Comparison of ENCODE assay signal across 1 cellular context in genomic region chr17:30344283-30345088, GRCh38.
TF ChIP-seq lines count a peak whose summit lies in the region.

No MANE protein-coding gene starts in this region.

TF ChIP-seq in HepG2, 621 proteins besides CTCF, POLR2A, EP300 and RAD21 (continued from another document and continues in another):
- TF ChIP-seq, protein P1, sequence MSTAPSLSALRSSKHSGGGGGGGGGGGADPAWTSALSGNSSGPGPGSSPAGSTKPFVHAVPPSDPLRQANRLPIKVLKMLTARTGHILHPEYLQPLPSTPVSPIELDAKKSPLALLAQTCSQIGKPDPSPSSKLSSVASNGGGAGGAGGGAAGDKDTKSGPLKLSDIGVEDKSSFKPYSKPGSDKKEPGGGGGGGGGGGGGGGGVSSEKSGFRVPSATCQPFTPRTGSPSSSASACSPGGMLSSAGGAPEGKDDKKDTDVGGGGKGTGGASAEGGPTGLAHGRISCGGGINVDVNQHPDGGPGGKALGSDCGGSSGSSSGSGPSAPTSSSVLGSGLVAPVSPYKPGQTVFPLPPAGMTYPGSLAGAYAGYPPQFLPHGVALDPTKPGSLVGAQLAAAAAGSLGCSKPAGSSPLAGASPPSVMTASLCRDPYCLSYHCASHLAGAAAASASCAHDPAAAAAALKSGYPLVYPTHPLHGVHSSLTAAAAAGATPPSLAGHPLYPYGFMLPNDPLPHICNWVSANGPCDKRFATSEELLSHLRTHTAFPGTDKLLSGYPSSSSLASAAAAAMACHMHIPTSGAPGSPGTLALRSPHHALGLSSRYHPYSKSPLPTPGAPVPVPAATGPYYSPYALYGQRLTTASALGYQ (CRISPR knock-in tag; IDR thresholded peaks at IDR 0.05): peak; percentile 50; the same call in 1 of the 2 replicates
- TF ChIP-seq ZBTB1 (CRISPR knock-in tag; IDR thresholded peaks at IDR 0.05; ENCODE audit: borderline replicate concordance) (no peak), ZFP82 (CRISPR knock-in tag; IDR thresholded peaks at IDR 0.05; ENCODE audit: borderline replicate concordance) (0 out of 2 replicates have a peak, but pooled peaks have one; percentile 53), NAIF1 (CRISPR knock-in tag; IDR thresholded peaks at IDR 0.05; ENCODE audit: borderline replicate concordance) (peak; percentile 88), FOXA3 (CRISPR knock-in tag; IDR thresholded peaks at IDR 0.05) (peak; percentile 92), JUNB (CRISPR knock-in tag; IDR thresholded peaks at IDR 0.05; ENCODE audit: borderline replicate concordance) (peak; percentile 46; the same call in 1 of the 2 replicates), REPIN1 (CRISPR knock-in tag; IDR thresholded peaks at IDR 0.05; ENCODE audit: borderline replicate concordance, low read depth) (peak; percentile 97), THAP11 (CRISPR knock-in tag; IDR thresholded peaks at IDR 0.05) (peak; percentile 59), HDAC2 (CRISPR knock-in tag; IDR thresholded peaks at IDR 0.05) (peak; percentile 97), ARID2 (CRISPR knock-in tag; IDR thresholded peaks at IDR 0.05; ENCODE audit: borderline replicate concordance) (peak; percentile 93), SNAPC4 (CRISPR knock-in tag; IDR thresholded peaks at IDR 0.05) (no peak), ZFY (CRISPR knock-in tag; IDR thresholded peaks at IDR 0.05) (peak; percentile 69), DNMT3B (CRISPR knock-in tag; conservative IDR thresholded peaks at IDR 0.05) (no peak; the same call in 1 of the 2 replicates), ZNF292 (CRISPR knock-in tag; IDR thresholded peaks at IDR 0.05; ENCODE audit: borderline replicate concordance, low read depth) (peak; percentile 81; the same call in 1 of the 2 replicates), FOXK1 (CRISPR knock-in tag; IDR thresholded peaks at IDR 0.05; ENCODE audit: borderline replicate concordance, low read depth) (peak; percentile 76), RARA (CRISPR knock-in tag; IDR thresholded peaks at IDR 0.05) (peak; percentile 92), TCF7 (IDR thresholded peaks at IDR 0.05; ENCODE audit: low read depth) (peak; percentile 78), ZNF142 (CRISPR knock-in tag; IDR thresholded peaks at IDR 0.05) (0 out of 2 replicates have a peak, but pooled peaks have one; percentile 34), ZSCAN29 (CRISPR knock-in tag; conservative IDR thresholded peaks at IDR 0.05) (peak; percentile 64; the same call in 1 of the 2 replicates), ZNF629 (CRISPR knock-in tag; conservative IDR thresholded peaks at IDR 0.05) (no peak), ZNF3 (CRISPR knock-in tag; IDR thresholded peaks at IDR 0.05) (0 out of 2 replicates have a peak, but pooled peaks have one; percentile 66), FOSL1 (CRISPR knock-in tag; IDR thresholded peaks at IDR 0.05; ENCODE audit: borderline replicate concordance) (no peak), PLRG1 (conservative IDR thresholded peaks at IDR 0.05) (no peak), HNRNPK (IDR thresholded peaks at IDR 0.05; ENCODE audit: low read depth, low read length, poor library complexity, severe bottlenecking) (no peak), MEF2D (CRISPR knock-in tag; IDR thresholded peaks at IDR 0.05) (peak; percentile 82), BHLHE40 (IDR thresholded peaks at IDR 0.05; ENCODE audit: low read length) (0 out of 2 replicates have a peak, but pooled peaks have one; percentile 9), ERF (CRISPR knock-in tag; IDR thresholded peaks at IDR 0.05) (peak; percentile 95), ASH2L (IDR thresholded peaks at IDR 0.05; ENCODE audit: insufficient read length, low read depth, low read length) (peak; percentile 88), SPEN (CRISPR knock-in tag; IDR thresholded peaks at IDR 0.05; ENCODE audit: low read depth) (peak; percentile 67), ZBTB4 (CRISPR knock-in tag; IDR thresholded peaks at IDR 0.05; ENCODE audit: borderline replicate concordance) (peak; percentile 83; the same call in 1 of the 2 replicates), ADNP (CRISPR knock-in tag; IDR thresholded peaks at IDR 0.05) (no peak), ZNF121 (CRISPR knock-in tag; IDR thresholded peaks at IDR 0.05) (0 out of 2 replicates have a peak, but pooled peaks have one; percentile 11), MTF1 (CRISPR knock-in tag; IDR thresholded peaks at IDR 0.05) (no peak), ZNF432 (CRISPR knock-in tag; IDR thresholded peaks at IDR 0.05; ENCODE audit: borderline replicate concordance) (no peak), ATAD3A (CRISPR knock-in tag; IDR thresholded peaks at IDR 0.05) (no peak), ZNF75D (CRISPR knock-in tag; IDR thresholded peaks at IDR 0.05; ENCODE audit: borderline replicate concordance) (no peak), SALL1 (CRISPR knock-in tag; IDR thresholded peaks at IDR 0.05) (peak; percentile 98), ZNF235 (CRISPR knock-in tag; IDR thresholded peaks at IDR 0.05; ENCODE audit: borderline replicate concordance) (no peak), AGO1 (IDR thresholded peaks at IDR 0.05; ENCODE audit: low read depth, low read length, poor library complexity, severe bottlenecking) (no peak)
- TF ChIP-seq, protein P2, sequence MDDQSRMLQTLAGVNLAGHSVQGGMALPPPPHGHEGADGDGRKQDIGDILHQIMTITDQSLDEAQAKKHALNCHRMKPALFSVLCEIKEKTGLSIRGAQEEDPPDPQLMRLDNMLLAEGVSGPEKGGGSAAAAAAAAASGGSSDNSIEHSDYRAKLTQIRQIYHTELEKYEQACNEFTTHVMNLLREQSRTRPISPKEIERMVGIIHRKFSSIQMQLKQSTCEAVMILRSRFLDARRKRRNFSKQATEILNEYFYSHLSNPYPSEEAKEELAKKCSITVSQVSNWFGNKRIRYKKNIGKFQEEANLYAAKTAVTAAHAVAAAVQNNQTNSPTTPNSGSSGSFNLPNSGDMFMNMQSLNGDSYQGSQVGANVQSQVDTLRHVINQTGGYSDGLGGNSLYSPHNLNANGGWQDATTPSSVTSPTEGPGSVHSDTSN (CRISPR knock-in tag; IDR thresholded peaks at IDR 0.05; ENCODE audit: borderline replicate concordance): no peak
- TF ChIP-seq, protein P3, sequence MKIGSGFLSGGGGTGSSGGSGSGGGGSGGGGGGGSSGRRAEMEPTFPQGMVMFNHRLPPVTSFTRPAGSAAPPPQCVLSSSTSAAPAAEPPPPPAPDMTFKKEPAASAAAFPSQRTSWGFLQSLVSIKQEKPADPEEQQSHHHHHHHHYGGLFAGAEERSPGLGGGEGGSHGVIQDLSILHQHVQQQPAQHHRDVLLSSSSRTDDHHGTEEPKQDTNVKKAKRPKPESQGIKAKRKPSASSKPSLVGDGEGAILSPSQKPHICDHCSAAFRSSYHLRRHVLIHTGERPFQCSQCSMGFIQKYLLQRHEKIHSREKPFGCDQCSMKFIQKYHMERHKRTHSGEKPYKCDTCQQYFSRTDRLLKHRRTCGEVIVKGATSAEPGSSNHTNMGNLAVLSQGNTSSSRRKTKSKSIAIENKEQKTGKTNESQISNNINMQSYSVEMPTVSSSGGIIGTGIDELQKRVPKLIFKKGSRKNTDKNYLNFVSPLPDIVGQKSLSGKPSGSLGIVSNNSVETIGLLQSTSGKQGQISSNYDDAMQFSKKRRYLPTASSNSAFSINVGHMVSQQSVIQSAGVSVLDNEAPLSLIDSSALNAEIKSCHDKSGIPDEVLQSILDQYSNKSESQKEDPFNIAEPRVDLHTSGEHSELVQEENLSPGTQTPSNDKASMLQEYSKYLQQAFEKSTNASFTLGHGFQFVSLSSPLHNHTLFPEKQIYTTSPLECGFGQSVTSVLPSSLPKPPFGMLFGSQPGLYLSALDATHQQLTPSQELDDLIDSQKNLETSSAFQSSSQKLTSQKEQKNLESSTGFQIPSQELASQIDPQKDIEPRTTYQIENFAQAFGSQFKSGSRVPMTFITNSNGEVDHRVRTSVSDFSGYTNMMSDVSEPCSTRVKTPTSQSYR (CRISPR knock-in tag; IDR thresholded peaks at IDR 0.05; ENCODE audit: borderline replicate concordance): peak; percentile 85; the same call in 1 of the 2 replicates
- TF ChIP-seq, protein P4, sequence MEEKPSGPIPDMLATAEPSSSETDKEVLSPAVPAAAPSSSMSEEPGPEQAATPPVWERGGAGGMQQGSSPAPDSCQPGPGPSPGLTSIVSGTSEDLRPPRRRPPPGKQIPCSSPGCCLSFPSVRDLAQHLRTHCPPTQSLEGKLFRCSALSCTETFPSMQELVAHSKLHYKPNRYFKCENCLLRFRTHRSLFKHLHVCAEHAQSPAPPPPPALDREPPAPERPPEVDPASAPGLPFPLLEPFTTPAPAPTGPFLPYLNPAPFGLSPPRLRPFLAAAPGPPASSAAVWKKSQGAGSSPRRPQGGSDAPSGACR (CRISPR knock-in tag; IDR thresholded peaks at IDR 0.05): peak; percentile 53; the same call in 1 of the 2 replicates
